In genomic region chr4:78768447-78769177, GRCh38 we compare ENCODE assay signal across 14 cellular contexts. TPM values are rescaled to one million over a fixed set of nuclear protein-coding genes. Genes with fewer than 3 reads are reported as not detected.
A peak's percentile ranks its signal among the peaks of the same experiment; 100 is the strongest.
DNase-seq lines count a peak whose midpoint lies in the region; ATAC-seq, FAIRE-seq and TF ChIP-seq lines count a peak whose summit lies in the region.
"Had no signal": no experiment of that assay in that cellular context is flagged by ENCODE, and none has a peak within 500 bp of the region (broad histone marks: within the 10 kb centered on the region; RNA-seq: fewer than 3 reads in every experiment).

No MANE protein-coding gene starts in this region.

- H3K27me3 ChIP-seq in bronchial epithelial cell (ENCODE audit: control insufficient read depth, insufficient read depth, low read length) (no peaks in the 10 kb centered on the region), keratinocyte (ENCODE audit: control insufficient read depth, extremely low read depth, insufficient read depth, low read length) (no peaks in the 10 kb centered on the region), upper lobe of left lung (no peaks in the 10 kb centered on the region), tibial nerve (no peaks in the 10 kb centered on the region)

- H3K36me3 ChIP-seq in bronchial epithelial cell (ENCODE audit: control insufficient read depth, insufficient read depth, low read length) (no peaks in the 10 kb centered on the region), keratinocyte (ENCODE audit: control insufficient read depth in 2 of 2, extremely low read depth in 1 of 2, insufficient read depth in 2 of 2, low read length in 2 of 2) (no peaks in the 10 kb centered on the region), upper lobe of left lung (no peaks in the 10 kb centered on the region), tibial nerve (no peaks in the 10 kb centered on the region)

- DNase-seq in EH (ENCODE audit: low read depth): peak; percentile 67
- DNase-seq in M059J (ENCODE audit: low read depth): peak; percentile 37
- DNase-seq in bronchial epithelial cell (ENCODE audit: low read depth): peak; percentile 76
- no peak for DNase-seq in keratinocyte (ENCODE audit: low read depth, low spot score)
- no peak for DNase-seq in SIG-M5 (lab: John Stamatoyannopoulos, UW)
- DNase-seq in upper lobe of left lung: no peak
- no peak for DNase-seq in tibial nerve (ENCODE audit: low spot score in 2 of 2)
- DNase-seq in stimulated activated CD4-positive, alpha-beta T cell treated with anti-CD3 and anti-CD28 coated beads, Interleukin-2, amount 100 ng/mL, for 48 hours: no peak
- DNase-seq: activated CD4-positive, alpha-beta memory T cell treated with anti-CD3 and anti-CD28 coated beads for 36 hours; activated naive CD4-positive, alpha-beta T cell treated with anti-CD3 and anti-CD28 coated beads, Interleukin-2, amount 10 ng/mL, durations not matched to agents 7 days and 5 days; CD4-positive, alpha-beta memory T cell; Karpas-422; naive B cell had no signal

- no peak overlapping the region for H3K27ac ChIP-seq in keratinocyte (ENCODE audit: control insufficient read depth, insufficient read depth, low read length)
- no peak overlapping the region for H3K27ac ChIP-seq in upper lobe of left lung
- H3K27ac ChIP-seq in tibial nerve: no peak overlapping the region

- H3K79me2 ChIP-seq in keratinocyte (ENCODE audit: control insufficient read depth, insufficient read depth, low read length): no peaks in the 10 kb centered on the region

- WGBS in upper lobe of left lung, 2 donors: 79 to 80% methylated on average over 12 of the region's 12 CpGs
- 83 to 84% methylated on average over 12 of the region's 12 CpGs for WGBS in tibial nerve, 2 donors

- H3K4me2 ChIP-seq in keratinocyte (ENCODE audit: control insufficient read depth, extremely low read depth, insufficient read depth, low read depth, low read length): no peak overlapping the region

- TF ChIP-seq CTCF in bronchial epithelial cell (IDR thresholded peaks at IDR 0.05; ENCODE audit: insufficient read depth, low read length, severe bottlenecking) (no peak), keratinocyte (optimal IDR thresholded peaks at IDR 0.05 in 1 of 3, IDR thresholded peaks at IDR 0.05 in 1 of 3, conservative IDR thresholded peaks at IDR 0.05 in 1 of 3; ENCODE audit: extremely low read depth in 1 of 3, insufficient read depth in 2 of 3, low read length in 3 of 3) (no peak), upper lobe of left lung (IDR thresholded peaks at IDR 0.05) (no peak), tibial nerve (IDR thresholded peaks at IDR 0.05) (no peak)

- H2AFZ ChIP-seq in keratinocyte (ENCODE audit: control insufficient read depth, low read length): no peak overlapping the region

- TF ChIP-seq EP300 in upper lobe of left lung (IDR thresholded peaks at IDR 0.05): no peak
- TF ChIP-seq EP300 in tibial nerve (IDR thresholded peaks at IDR 0.05): no peak

- TF ChIP-seq POLR2A in upper lobe of left lung (IDR thresholded peaks at IDR 0.05) (no peak), tibial nerve (IDR thresholded peaks at IDR 0.05) (no peak)

- dilution Hi-C loops in keratinocyte (cut with MboI; ENCODE audit: extremely low pct_ligation_motif_present, low sequenced_read_pairs): no loop called here

- FAIRE-seq in bronchial epithelial cell (lab: Jason Lieb, UNC): peak; percentile 23
- peak; percentile 80 for FAIRE-seq in keratinocyte (lab: Jason Lieb, UNC)
- FAIRE-seq: islet of Langerhans had no signal

- H4K20me1 ChIP-seq in keratinocyte (ENCODE audit: control insufficient read depth, extremely low read depth, insufficient read depth, low read length): no peaks in the 10 kb centered on the region

- no peaks in the 10 kb centered on the region for H3K9me3 ChIP-seq in keratinocyte (ENCODE audit: control insufficient read depth, low read depth, low read length)
- no peaks in the 10 kb centered on the region for H3K9me3 ChIP-seq in upper lobe of left lung
- H3K9me3 ChIP-seq in tibial nerve: no peaks in the 10 kb centered on the region

- no peak overlapping the region for H3K9ac ChIP-seq in keratinocyte (ENCODE audit: control insufficient read depth, extremely low read depth, insufficient read depth, low read length)

- H3K4me1 ChIP-seq in keratinocyte (ENCODE audit: control insufficient read depth, extremely low read depth, insufficient read depth, low read length): peaks cover 20% of the 10 kb centered on the region
- H3K4me1 ChIP-seq in upper lobe of left lung: peaks cover 0 to 8% (median 6%) of the 10 kb centered on the region in 4 donors
- H3K4me1 ChIP-seq in tibial nerve: peaks cover 0 to 16% (median 2%) of the 10 kb centered on the region in 4 donors

- ATAC-seq in upper lobe of left lung (ENCODE audit: low FRiP score in 2 of 2): no peak

- H3K9me1 ChIP-seq in keratinocyte (ENCODE audit: control insufficient read depth, extremely low read depth, insufficient read depth, low read length): no peaks in the 10 kb centered on the region

- no peak overlapping the region for H3K4me3 ChIP-seq in bronchial epithelial cell (ENCODE audit: low read depth, low read length)
- H3K4me3 ChIP-seq in keratinocyte (ENCODE audit: control insufficient read depth in 2 of 3, extremely low read depth in 1 of 3, insufficient read depth in 2 of 3, low read depth in 1 of 3, low read length in 3 of 3): no peak overlapping the region
- no peak overlapping the region for H3K4me3 ChIP-seq in upper lobe of left lung
- H3K4me3 ChIP-seq in tibial nerve: no peak overlapping the region

RNA-seq across cellular contexts. Expression of gene BMP2K, which starts 7.5 kb away (rescaled TPM):
- total RNA-seq in M059J (2014; rRNA removed; shearing (Covaris generic)): 14.1 and 26.5 TPM in 2 replicates
- total RNA-seq in bronchial epithelial cell (41.3 and 43.1 TPM in 2 replicates), upper lobe of left lung (10 to 100 TPM; 34.2 to 50.3 (median 42.1) TPM), tibial nerve (10 to 100 TPM; 39.8 to 84.8 (median 67.0) TPM)
- polyA plus RNA-seq in keratinocyte: 27.0 to 35.4 TPM (median 27.4 TPM) in 3 replicates
- polyA plus RNA-seq in keratinocyte (2011; ENCODE audit: low read depth): 14.7 TPM
- 15.6 and 34.6 TPM in 2 replicates for polyA plus RNA-seq in keratinocyte (2011; cell fraction: cytosol; rRNA removed)
- 47.4 and 54.9 TPM in 2 replicates for polyA plus RNA-seq in keratinocyte (2011; cell fraction: nucleus; rRNA removed)
- 16.2 and 18.1 TPM in 2 replicates for polyA plus RNA-seq in keratinocyte (2012; ENCODE audit: low replicate concordance)
- 11.7 to 79.7 TPM (median 41.1 TPM) in 3 replicates for polyA minus RNA-seq in keratinocyte
- 25.5 TPM for polyA minus RNA-seq in keratinocyte (2011; cell fraction: cytosol; rRNA and poly(A)+ RNA removed)
- polyA minus RNA-seq in keratinocyte (2011; cell fraction: nucleus; rRNA and poly(A)+ RNA removed): 53.0 and 90.6 TPM in 2 replicates

Comparison
In these comparisons a context has a peak if more than half of its experiments do, and no peak if none do; other contexts are left out.
1. DNase-seq: peak in EH (single experiment), M059J (single experiment) and bronchial epithelial cell (single experiment); none in keratinocyte (single experiment), SIG-M5 (single experiment), upper lobe of left lung (0 of 2), tibial nerve (0 of 2) and stimulated activated CD4-positive, alpha-beta T cell treated with anti-CD3 and anti-CD28 coated beads, Interleukin-2, amount 100 ng/mL, for 48 hours (0 of 2).